In genomic region chr21:38914071-38914491, GRCh38 we compare ENCODE assay signal across 1 cellular context.
A peak's percentile ranks its signal among the peaks of the same experiment; 100 is the strongest.
TF ChIP-seq lines count a peak whose summit lies in the region.

No MANE protein-coding gene starts in this region.

TF ChIP-seq in HEK293, 187 proteins besides CTCF, POLR2A, EP300 and RAD21 (continued from another document):
- TF ChIP-seq, protein P1, sequence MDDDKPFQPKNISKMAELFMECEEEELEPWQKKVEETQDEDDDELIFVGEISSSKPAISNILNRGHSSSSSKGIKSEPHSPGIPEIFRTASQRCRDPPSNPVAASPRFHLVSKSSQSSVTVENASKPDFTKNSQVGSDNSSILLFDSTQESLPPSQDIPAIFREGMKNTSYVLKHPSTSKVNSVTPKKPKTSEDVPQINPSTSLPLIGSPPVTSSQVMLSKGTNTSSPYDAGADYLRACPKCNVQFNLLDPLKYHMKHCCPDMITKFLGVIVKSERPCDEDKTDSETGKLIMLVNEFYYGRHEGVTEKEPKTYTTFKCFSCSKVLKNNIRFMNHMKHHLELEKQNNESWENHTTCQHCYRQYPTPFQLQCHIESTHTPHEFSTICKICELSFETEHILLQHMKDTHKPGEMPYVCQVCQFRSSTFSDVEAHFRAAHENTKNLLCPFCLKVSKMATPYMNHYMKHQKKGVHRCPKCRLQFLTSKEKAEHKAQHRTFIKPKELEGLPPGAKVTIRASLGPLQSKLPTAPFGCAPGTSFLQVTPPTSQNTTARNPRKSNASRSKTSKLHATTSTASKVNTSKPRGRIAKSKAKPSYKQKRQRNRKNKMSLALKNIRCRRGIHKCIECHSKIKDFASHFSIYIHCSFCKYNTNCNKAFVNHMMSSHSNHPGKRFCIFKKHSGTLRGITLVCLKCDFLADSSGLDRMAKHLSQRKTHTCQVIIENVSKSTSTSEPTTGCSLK (tag by site-specific recombination; IDR thresholded peaks at IDR 0.05), result peak; percentile 59; the same call in 1 of the 2 replicates
- TF ChIP-seq ZNF133 (tag by site-specific recombination; IDR thresholded peaks at IDR 0.05), result no peak
- peak; percentile 97; the same call in 1 of the 2 replicates for TF ChIP-seq ZNF670 (tag by site-specific recombination; IDR thresholded peaks at IDR 0.05; ENCODE audit: low read depth)
- TF ChIP-seq ZSCAN5A (tag by site-specific recombination; IDR thresholded peaks at IDR 0.05), result 0 out of 2 replicates have a peak, but pooled peaks have one; percentile 33
- peak; percentile 89; the same call in 1 of the 2 replicates for TF ChIP-seq ZNF521 (tag by site-specific recombination; IDR thresholded peaks at IDR 0.05)
- TF ChIP-seq ZNF174 (tag by site-specific recombination; IDR thresholded peaks at IDR 0.05), result no peak
- peak; percentile 65; the same call in 1 of the 2 replicates for TF ChIP-seq ZNF23 (tag by site-specific recombination; IDR thresholded peaks at IDR 0.05; ENCODE audit: borderline replicate concordance)
- peak; percentile 73; the same call in 1 of the 2 replicates for TF ChIP-seq ZNF544 (tag by site-specific recombination; IDR thresholded peaks at IDR 0.05)
- TF ChIP-seq, protein P2, sequence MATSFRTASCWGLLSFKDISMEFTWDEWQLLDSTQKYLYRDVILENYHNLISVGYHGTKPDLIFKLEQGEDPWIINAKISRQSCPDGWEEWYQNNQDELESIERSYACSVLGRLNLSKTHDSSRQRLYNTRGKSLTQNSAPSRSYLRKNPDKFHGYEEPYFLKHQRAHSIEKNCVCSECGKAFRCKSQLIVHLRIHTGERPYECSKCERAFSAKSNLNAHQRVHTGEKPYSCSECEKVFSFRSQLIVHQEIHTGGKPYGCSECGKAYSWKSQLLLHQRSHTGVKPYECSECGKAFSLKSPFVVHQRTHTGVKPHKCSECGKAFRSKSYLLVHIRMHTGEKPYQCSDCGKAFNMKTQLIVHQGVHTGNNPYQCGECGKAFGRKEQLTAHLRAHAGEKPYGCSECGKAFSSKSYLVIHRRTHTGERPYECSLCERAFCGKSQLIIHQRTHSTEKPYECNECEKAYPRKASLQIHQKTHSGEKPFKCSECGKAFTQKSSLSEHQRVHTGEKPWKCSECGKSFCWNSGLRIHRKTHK (tag by site-specific recombination; IDR thresholded peaks at IDR 0.05), result no peak
- TF ChIP-seq ZNF155 (tag by site-specific recombination; IDR thresholded peaks at IDR 0.05), result 0 out of 2 replicates have a peak, but pooled peaks have one; percentile 95
- TF ChIP-seq ZSCAN23 (tag by site-specific recombination; IDR thresholded peaks at IDR 0.05), result peak; percentile 91; the same call in 1 of the 2 replicates
- TF ChIP-seq MZF1 (tag by site-specific recombination; IDR thresholded peaks at IDR 0.05; ENCODE audit: borderline replicate concordance), result no peak
- 0 out of 2 replicates have a peak, but pooled peaks have one; percentile 29 for TF ChIP-seq ZNF48 (tag by site-specific recombination; IDR thresholded peaks at IDR 0.05)
- peak; percentile 98 for TF ChIP-seq EGR2 (tag by site-specific recombination; IDR thresholded peaks at IDR 0.05; ENCODE audit: low read depth)
- TF ChIP-seq ZNF473 (tag by site-specific recombination; IDR thresholded peaks at IDR 0.05), result 0 out of 2 replicates have a peak, but pooled peaks have one; percentile 44
- TF ChIP-seq ZNF621 (tag by site-specific recombination; IDR thresholded peaks at IDR 0.05), result no peak
- TF ChIP-seq ZNF785 (tag by site-specific recombination; IDR thresholded peaks at IDR 0.05), result peak; percentile 88
- TF ChIP-seq ZNF211 (tag by site-specific recombination; IDR thresholded peaks at IDR 0.05; ENCODE audit: low read depth), result peak; percentile 78
- peak; percentile 89 for TF ChIP-seq ZNF239 (tag by site-specific recombination; IDR thresholded peaks at IDR 0.05)
- no peak for TF ChIP-seq ZNF704 (tag by site-specific recombination; IDR thresholded peaks at IDR 0.05)
- TF ChIP-seq, protein P3, sequence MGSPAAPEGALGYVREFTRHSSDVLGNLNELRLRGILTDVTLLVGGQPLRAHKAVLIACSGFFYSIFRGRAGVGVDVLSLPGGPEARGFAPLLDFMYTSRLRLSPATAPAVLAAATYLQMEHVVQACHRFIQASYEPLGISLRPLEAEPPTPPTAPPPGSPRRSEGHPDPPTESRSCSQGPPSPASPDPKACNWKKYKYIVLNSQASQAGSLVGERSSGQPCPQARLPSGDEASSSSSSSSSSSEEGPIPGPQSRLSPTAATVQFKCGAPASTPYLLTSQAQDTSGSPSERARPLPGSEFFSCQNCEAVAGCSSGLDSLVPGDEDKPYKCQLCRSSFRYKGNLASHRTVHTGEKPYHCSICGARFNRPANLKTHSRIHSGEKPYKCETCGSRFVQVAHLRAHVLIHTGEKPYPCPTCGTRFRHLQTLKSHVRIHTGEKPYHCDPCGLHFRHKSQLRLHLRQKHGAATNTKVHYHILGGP (tag by site-specific recombination; IDR thresholded peaks at IDR 0.05), result peak; percentile 39; the same call in 1 of the 2 replicates
- peak; percentile 94; the same call in 1 of the 2 replicates for TF ChIP-seq ZNF114 (tag by site-specific recombination; IDR thresholded peaks at IDR 0.05)
- TF ChIP-seq GLI4 (tag by site-specific recombination; IDR thresholded peaks at IDR 0.05), result peak; percentile 81; the same call in 1 of the 2 replicates
- peak; percentile 52; the same call in 1 of the 2 replicates for TF ChIP-seq ZNF488 (tag by site-specific recombination; IDR thresholded peaks at IDR 0.05)
- peak; percentile 63; the same call in 1 of the 2 replicates for TF ChIP-seq ZNF571 (tag by site-specific recombination; IDR thresholded peaks at IDR 0.05)
